Comparison of ENCODE assay signal across 18 cellular contexts in the genomic region with DNA sequence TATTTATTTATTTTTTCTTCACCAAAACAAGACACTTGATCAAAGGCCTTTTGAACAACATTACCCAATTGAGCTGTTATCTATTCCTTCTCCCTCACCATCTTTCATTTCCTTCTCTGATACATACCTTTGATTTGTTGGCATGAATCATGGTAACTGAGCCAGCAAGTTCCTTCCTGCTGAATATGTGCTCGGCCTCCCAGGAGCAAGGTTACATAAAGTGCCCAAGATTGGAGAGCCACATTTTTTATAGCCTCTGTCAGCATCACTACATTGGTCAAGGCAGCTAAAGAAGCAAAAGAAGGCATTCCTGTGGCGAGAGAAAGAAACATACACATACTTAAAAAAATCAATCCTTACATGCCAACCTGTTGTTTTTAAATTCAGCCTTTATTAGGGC.
DNase-seq lines count a peak whose midpoint lies in the region; ATAC-seq, FAIRE-seq and TF ChIP-seq lines count a peak whose summit lies in the region.
"Had no signal": no experiment of that assay in that cellular context is flagged by ENCODE, and none has a peak within 500 bp of the region (broad histone marks: within the 10 kb centered on the region; RNA-seq: fewer than 3 reads in every experiment).

No MANE protein-coding gene starts in this region.

- POLR2A ChIA-PET in OCI-LY7 (lab: Charles Lee) = no interaction called here

- H3K9me3 ChIP-seq in right lobe of liver (no peaks in the 10 kb centered on the region), OCI-LY7 (ENCODE audit: low read length) (no peaks in the 10 kb centered on the region)

- CTCF ChIA-PET in OCI-LY7 (lab: Charles Lee; ENCODE audit: unreplicated experiment) = no interaction called here

- no peaks in the 10 kb centered on the region for H3K9me2 ChIP-seq in OCI-LY7 (ENCODE audit: insufficient read depth, low read length)

- H4K20me1 ChIP-seq in OCI-LY7 (ENCODE audit: insufficient read depth, low read length) = no peaks in the 10 kb centered on the region

- no TSS peak for BruUV-seq in OCI-LY7 (replicated peaks; lab: Mats Ljungman, UMichigan)

- no peak overlapping the region for H3K4me2 ChIP-seq in OCI-LY7 (ENCODE audit: low read length)

- no peak for FAIRE-seq in frontal cortex (lab: Jason Lieb, UNC)
- FAIRE-seq: GM19239 had no signal

- H3K36me3 ChIP-seq in right lobe of liver (no peaks in the 10 kb centered on the region), OCI-LY7 (ENCODE audit: insufficient read depth, low read length) (no peaks in the 10 kb centered on the region)

- WGBS in right lobe of liver (ENCODE audit: insufficient coverage, low coverage, low lambda C conversion rate, missing lambda C conversion rate) = 43% methylated on average over 2 of the region's 2 CpGs

- no peak for ATAC-seq in right lobe of liver
- ATAC-seq: activated CD8-positive, alpha-beta memory T cell treated with anti-CD3 and anti-CD28 coated beads, Interleukin-2, amount 10 ng/mL, durations not matched to agents 7 days and 5 days; left ventricle myocardium superior; natural killer cell; stimulated activated memory B cell treated with anti-CD40 and anti-IgM and Interleukin-4, amounts not matched to agents 10 μg/mL and 1 μg/mL and 100 μg/mL, for 72 hours had no signal

- TF ChIP-seq CTCF in right lobe of liver (IDR thresholded peaks at IDR 0.05) (no peak), OCI-LY7 (conservative IDR thresholded peaks at IDR 0.05; ENCODE audit: low read length) (no peak)

- no peak for TF ChIP-seq POLR2A in right lobe of liver (IDR thresholded peaks at IDR 0.05)

- no peak overlapping the region for H2AFZ ChIP-seq in OCI-LY7 (ENCODE audit: low read length)

- H3K4me1 ChIP-seq in right lobe of liver = no peaks in the 10 kb centered on the region
- H3K4me1 ChIP-seq in OCI-LY7 (ENCODE audit: insufficient read depth, low read length, poor library complexity, severe bottlenecking) = no peaks in the 10 kb centered on the region
- H3K4me1 ChIP-seq: Caco-2 had no signal

- H3K27me3 ChIP-seq in right lobe of liver = no peaks in the 10 kb centered on the region

- DNase-seq in AG08396 (ENCODE audit: low spot score) (peak; percentile 2), M059J (ENCODE audit: low read depth) (peak; percentile 56), brain pericyte (ENCODE audit: low read depth, low spot score) (peak; percentile 79), kidney tubule cell (ENCODE audit: low spot score) (peak; percentile 97), frontal cortex (ENCODE audit: low spot score in 2 of 2) (no peak), right lobe of liver (no peak), OCI-LY7 (ENCODE audit: low spot score) (no peak), NCI-H1930 (lab: John Stamatoyannopoulos, UW) (no peak)
- DNase-seq: activated CD8-positive, alpha-beta memory T cell treated with anti-CD3 and anti-CD28 coated beads, Interleukin-2, amount 10 ng/mL, durations not matched to agents 7 days and 5 days; activated naive CD4-positive, alpha-beta T cell treated with anti-CD3 and anti-CD28 coated beads, Interleukin-2, amount 10 ng/mL, durations not matched to agents 7 days and 5 days; Caco-2; hypothalamus; left ventricle myocardium superior; natural killer cell; NCI-H1092 treated with DMSO at 0.1 percent for 48 hours; NCI-H2171 treated with DMSO at 0.1 percent for 48 hours had no signal

- no peaks in the 10 kb centered on the region for H3K79me2 ChIP-seq in OCI-LY7 (ENCODE audit: insufficient read depth, low read depth, low read length)

- H3K4me3 ChIP-seq in right lobe of liver (no peak overlapping the region), OCI-LY7 (ENCODE audit: low read depth, low read length, poor library complexity, severe bottlenecking) (no peak overlapping the region)

- intact Hi-C loops in right lobe of liver (cut with DNase I) = no loop called here
- intact Hi-C loops in OCI-LY7 (cut with micrococcal nuclease; ENCODE audit: unreplicated experiment) = no loop called here

- H3K27ac ChIP-seq in right lobe of liver = no peak overlapping the region
- no peak overlapping the region for H3K27ac ChIP-seq in OCI-LY7 (ENCODE audit: low read depth, low read length, poor library complexity, severe bottlenecking)

Comparison
In these comparisons a context has a peak if more than half of its experiments do, and no peak if none do; other contexts are left out.
1. DNase-seq: peak in AG08396 (single experiment), M059J (single experiment), brain pericyte (single experiment) and kidney tubule cell (single experiment); none in frontal cortex (0 of 2), right lobe of liver (0 of 3), OCI-LY7 (single experiment) and NCI-H1930 (0 of 2).